ENCODE assay signal across 16 cellular contexts in the genomic region with DNA sequence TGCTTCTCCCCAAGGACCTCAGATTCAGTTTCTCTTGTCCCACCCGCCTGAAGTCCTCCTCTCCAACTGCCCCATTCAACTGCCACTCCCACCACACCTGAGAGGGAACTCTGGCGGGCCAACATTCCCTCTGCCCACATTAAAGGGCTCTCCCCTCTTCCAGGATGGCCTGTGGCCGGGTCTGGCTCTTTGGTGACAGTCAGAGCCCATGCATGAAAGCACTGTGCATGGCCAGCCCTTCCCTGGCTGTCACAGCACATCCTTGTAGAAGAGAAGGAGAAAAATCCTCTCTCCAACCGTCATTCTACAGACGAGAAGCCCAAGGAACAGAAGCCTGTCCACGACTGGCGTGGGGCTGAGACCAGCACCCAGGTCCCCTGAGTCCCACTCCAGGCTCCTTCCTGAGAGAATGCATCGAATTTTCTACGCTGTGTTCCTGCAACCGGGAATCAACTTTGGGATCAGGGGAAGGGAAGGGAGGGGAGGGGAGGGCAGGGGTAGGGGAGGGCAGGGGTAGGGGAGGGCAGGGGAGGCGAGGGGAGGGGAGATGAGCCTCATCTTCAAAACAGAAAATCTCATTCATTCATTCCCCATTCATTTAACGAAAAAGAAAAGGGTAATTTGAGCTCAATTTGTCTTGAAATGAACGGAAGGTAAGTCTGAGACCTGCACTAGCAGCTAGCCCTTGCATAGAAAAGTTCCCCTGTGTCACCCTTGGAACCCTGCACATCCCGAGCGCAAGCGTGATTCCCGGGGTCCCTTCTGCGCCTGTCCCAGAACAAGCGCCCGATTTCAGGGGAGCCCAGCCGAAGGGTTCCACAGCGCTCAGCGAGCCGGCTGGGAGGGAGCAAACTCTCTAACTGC. TPM values are rescaled to one million over a fixed set of nuclear protein-coding genes. Genes with fewer than 3 reads are reported as not detected.
A peak's percentile ranks its signal among the peaks of the same experiment; 100 is the strongest.
DNase-seq lines count a peak whose midpoint lies in the region; ATAC-seq, FAIRE-seq and TF ChIP-seq lines count a peak whose summit lies in the region.
"Had no signal": no experiment of that assay in that cellular context is flagged by ENCODE, and none has a peak within 500 bp of the region (broad histone marks: within the 10 kb centered on the region; RNA-seq: fewer than 3 reads in every experiment).

A gene (minus strand): TSS at position 68 of the 864 bp plus-strand sequence. CDS start 9,569 bp downstream, outside the sequence.

- no peak within 1 kb of the TSS; a peak in 1 of 4 replicates for H3K9ac ChIP-seq in K562 (ENCODE audit: insufficient read depth in 1 of 2, low read depth in 2 of 2, low read length in 2 of 2)
- no peak within 1 kb of the TSS for H3K9ac ChIP-seq in kidney (ENCODE audit: low read length in 2 of 2)

- H3K4me1 ChIP-seq in left ventricle myocardium inferior (peaks cover 15% of the 10 kb centered on the region), K562 (replicated peaks in 1 of 2; ENCODE audit: control insufficient read depth in 2 of 2, insufficient read depth in 2 of 2, low read length in 2 of 2) (peaks cover 0 to 3% of the 10 kb centered on the region in 2 experiments; a peak in 2 of 5 replicates), lower lobe of right lung (peaks cover 12% of the 10 kb centered on the region), upper lobe of left lung (peaks cover 4 to 11% (median 9%) of the 10 kb centered on the region in 4 donors), kidney (ENCODE audit: control insufficient read depth in 1 of 2, insufficient read depth in 1 of 2, low read depth in 1 of 2, low read length in 2 of 2) (no peaks in the 10 kb centered on the region), gastrocnemius medialis (peaks cover 0 to 4% of the 10 kb centered on the region in 2 donors)
- H3K4me1 ChIP-seq: vagina had no signal

- no peaks in the 10 kb centered on the region for H3K36me3 ChIP-seq in left ventricle myocardium inferior
- no peaks in the 10 kb centered on the region for H3K36me3 ChIP-seq in K562 (ENCODE audit: control insufficient read depth, insufficient read depth, low read length)
- no peaks in the 10 kb centered on the region for H3K36me3 ChIP-seq in lower lobe of right lung
- H3K36me3 ChIP-seq in upper lobe of left lung: no peaks in the 10 kb centered on the region
- no peaks in the 10 kb centered on the region for H3K36me3 ChIP-seq in kidney (ENCODE audit: control insufficient read depth in 1 of 2, insufficient read depth in 2 of 2, low read length in 2 of 2)
- no peaks in the 10 kb centered on the region for H3K36me3 ChIP-seq in gastrocnemius medialis
- H3K36me3 ChIP-seq: vagina had no signal

- H3K27ac ChIP-seq in left ventricle myocardium inferior (replicated peaks) (peak within 1 kb of the TSS; percentile 64), K562 (ENCODE audit: extremely low read depth, low read depth, low read length) (no peak within 1 kb of the TSS), lower lobe of right lung (no peak within 1 kb of the TSS), upper lobe of left lung (peak within 1 kb of the TSS in 1 of 4 donors; percentile 23), kidney (ENCODE audit: low read depth in 2 of 2, low read length in 2 of 2) (no peak within 1 kb of the TSS), gastrocnemius medialis (peak within 1 kb of the TSS in 1 of 4 donors; percentile 36)
- H3K27ac ChIP-seq: coronary artery, vagina had no signal

- no peak for TF ChIP-seq POLR2A in K562 (conservative IDR thresholded peaks at IDR 0.05)
- no peak for TF ChIP-seq POLR2A in upper lobe of left lung (IDR thresholded peaks at IDR 0.05)
- no peak for TF ChIP-seq POLR2A in gastrocnemius medialis (IDR thresholded peaks at IDR 0.05)

- intact Hi-C loops in left ventricle myocardium inferior (cut with micrococcal nuclease): no loop called here
- intact Hi-C loops in Right ventricle myocardium inferior (cut with DNase I): loop anchor here (2.0 to 5.0 kb wide), 2 partner anchors 104 to 1015 kb away; no protein-coding TSS in a partner anchor
- intact Hi-C loops in K562 (cut with micrococcal nuclease): loop anchor here (1.0 to 10.0 kb wide), 4 partner anchors 37 to 1119 kb away; no protein-coding TSS in a partner anchor
- intact Hi-C loops in lower lobe of right lung (cut with DNase I): loop anchor here (10.0 kb wide), 1 partner anchor 1011 kb away; a partner anchor contains a TSS
- intact Hi-C loops in kidney (cut with DNase I): loop anchor here (10.0 kb wide), 1 partner anchor 1121 kb away; no protein-coding TSS in a partner anchor
- intact Hi-C loops in gastrocnemius medialis (cut with DNase I; ENCODE audit: low total_unique reads): loop anchor here (2.0 to 10.0 kb wide), 2 partner anchors 101 to 1013 kb away; a partner anchor contains a TSS

- 30% methylated on average over 20 of the region's 24 CpGs for WGBS in K562 (ENCODE audit: insufficient coverage, low coverage, missing lambda C conversion rate)
- 43 to 55% methylated on average over 19 to 24 of the region's 24 CpGs for WGBS in upper lobe of left lung, 2 donors

- H4K20me1 ChIP-seq in K562 (replicated peaks; ENCODE audit: control insufficient read depth, insufficient read depth, low read length): no peaks in the 10 kb centered on the region

- TF ChIP-seq EP300 in K562 (IDR thresholded peaks at IDR 0.05; ENCODE audit: low read length) (no peak), upper lobe of left lung (IDR thresholded peaks at IDR 0.05) (no peak)

- FAIRE-seq in K562 (lab: Jason Lieb, UNC) (no peak), kidney (lab: Jason Lieb, UNC) (no peak)

- TF ChIP-seq CTCF in left ventricle myocardium inferior (IDR thresholded peaks at IDR 0.05; ENCODE audit: borderline replicate concordance) (no peak), K562 (IDR thresholded peaks at IDR 0.05 in 2 of 3, conservative IDR thresholded peaks at IDR 0.05 in 1 of 3; ENCODE audit: insufficient read depth in 2 of 3, low read depth in 1 of 3, low read length in 3 of 3) (no peak), lower lobe of right lung (IDR thresholded peaks at IDR 0.05) (no peak), upper lobe of left lung (IDR thresholded peaks at IDR 0.05) (no peak), kidney (IDR thresholded peaks at IDR 0.05; ENCODE audit: borderline replicate concordance, extremely low read depth, insufficient read depth) (no peak), gastrocnemius medialis (IDR thresholded peaks at IDR 0.05 in 4 of 5, conservative IDR thresholded peaks at IDR 0.05 in 1 of 5) (no peak)

- no TSS peak for BruUV-seq in K562 (replicated peaks; lab: Mats Ljungman, UMichigan)

- CTCF ChIA-PET in K562 (lab: Yijun Ruan, JAX; ENCODE audit: low intra/inter-chr PET ratio): interaction anchor here (1.3 to 1.5 kb wide), 2 partner anchors 1014 to 1302 kb away, joined by 4 to 6 read pairs; no protein-coding TSS in a partner anchor

- POLR2A ChIA-PET in K562 (lab: Yijun Ruan, JAX): no interaction called here

- no peak for TF ChIP-seq RAD21 in K562 (CRISPR knock-in tag; conservative IDR thresholded peaks at IDR 0.05 in 1 of 2, IDR thresholded peaks at IDR 0.05 in 1 of 2)

- H3K27me3 ChIP-seq in left ventricle myocardium inferior (ENCODE audit: low read depth): no peaks in the 10 kb centered on the region
- H3K27me3 ChIP-seq in K562 (ENCODE audit: control insufficient read depth in 2 of 2, insufficient read depth in 2 of 2, low read length in 2 of 2): peaks cover 17 to 52% of the 10 kb centered on the region in 2 experiments; a peak in 4 of 5 replicates
- no peaks in the 10 kb centered on the region for H3K27me3 ChIP-seq in lower lobe of right lung (ENCODE audit: low read depth)
- H3K27me3 ChIP-seq in upper lobe of left lung: no peaks in the 10 kb centered on the region
- no peaks in the 10 kb centered on the region for H3K27me3 ChIP-seq in gastrocnemius medialis
- H3K27me3 ChIP-seq: vagina had no signal

- H3K9me1 ChIP-seq in K562 (ENCODE audit: control insufficient read depth, insufficient read depth, low read length): no peaks in the 10 kb centered on the region

- in situ Hi-C loops in K562 (cut with MboI): no loop called here
- in situ Hi-C loops in gastrocnemius medialis (cut with MboI; ENCODE audit: low sequenced_read_pairs in 4 of 4): loop anchor here in 3 of 4 donors (10.0 to 25.0 kb wide), 3 partner anchors 694 to 1021 kb away; a partner anchor contains a TSS

- ATAC-seq in Right ventricle myocardium inferior: no peak
- ATAC-seq in K562: peak; percentile 26
- ATAC-seq in lower lobe of right lung: peak; percentile 5 to 54
- ATAC-seq in upper lobe of left lung (ENCODE audit: low FRiP score in 2 of 2): peak; percentile 3 to 26
- no peak for ATAC-seq in HG03025 (IDR thresholded peaks at IDR 0.05; ENCODE audit: low FRiP score, unreplicated experiment)
- ATAC-seq in gastrocnemius medialis: no peak
- ATAC-seq: activated CD4-positive, CD25-positive, alpha-beta regulatory T cell treated with anti-CD3 and anti-CD28 coated beads, Interleukin-2, amount 50 U/mL, for 24 hours had no signal

- no peak for DNase-seq in left ventricle myocardium inferior
- no peak for DNase-seq in Right ventricle myocardium inferior (ENCODE audit: missing footprints)
- no peak for DNase-seq in K562 (ENCODE audit: extremely low read depth in 1 of 4, low spot score in 3 of 4)
- DNase-seq in lower lobe of right lung: no peak
- peak in 1 of 2 donors; percentile 30 for DNase-seq in upper lobe of left lung
- DNase-seq in kidney: no peak
- DNase-seq in gastrocnemius medialis: no peak
- DNase-seq: NCI-H2081 treated with DMSO at 0.1 percent for 48 hours had no signal

- H3K9me3 ChIP-seq in left ventricle myocardium inferior (replicated peaks) (no peaks in the 10 kb centered on the region), K562 (replicated peaks; ENCODE audit: control insufficient read depth, insufficient read depth, low read depth, low read length) (no peaks in the 10 kb centered on the region), lower lobe of right lung (no peaks in the 10 kb centered on the region), upper lobe of left lung (no peaks in the 10 kb centered on the region), kidney (ENCODE audit: control insufficient read depth in 1 of 2, low read length in 2 of 2) (no peaks in the 10 kb centered on the region), gastrocnemius medialis (no peaks in the 10 kb centered on the region)
- H3K9me3 ChIP-seq: vagina had no signal

- H3K79me2 ChIP-seq in K562 (ENCODE audit: control insufficient read depth, insufficient read depth, low read length): no peaks in the 10 kb centered on the region

- H2AFZ ChIP-seq in K562 (ENCODE audit: low read depth, low read length): peak within 1 kb of the TSS; percentile 75; the same call in 1 of the 2 replicates

- peak within 1 kb of the TSS; percentile 38 for H3K4me3 ChIP-seq in left ventricle myocardium inferior
- H3K4me3 ChIP-seq in K562: no peak within 1 kb of the TSS
- H3K4me3 ChIP-seq in lower lobe of right lung: peak within 1 kb of the TSS; percentile 27
- H3K4me3 ChIP-seq in upper lobe of left lung: peak within 1 kb of the TSS in 2 of 4 donors; percentile 25 to 29
- no peak within 1 kb of the TSS for H3K4me3 ChIP-seq in kidney (ENCODE audit: low read length in 2 of 2)
- H3K4me3 ChIP-seq in gastrocnemius medialis: peak within 1 kb of the TSS in 2 of 4 donors; percentile 34 to 49
- H3K4me3 ChIP-seq: coronary artery, vagina had no signal

- no peak within 1 kb of the TSS; the same call in 1 of the 2 replicates for H3K4me2 ChIP-seq in K562 (ENCODE audit: insufficient read depth, low read length)

RNA-seq across cellular contexts. Expression of the gene that starts here (rescaled TPM):
- total RNA-seq in left ventricle myocardium inferior (not detected), Right ventricle myocardium inferior (0.14 TPM), K562 (2014; rRNA removed) (not detected in 2 replicates), K562 (2014; rRNA removed; fragmentation: Illumina TruSeq; extraction: Trizol) (not detected in 2 replicates), K562 (2015; rRNA removed; fragmentation: Illumina TruSeq; extraction: Trizol) (not detected in 2 replicates), K562 (2021) (not detected in 2 replicates), lower lobe of right lung (not detected), upper lobe of left lung (under 1 TPM in 1 of 6 donors, not detected in 5; 0.79 TPM), kidney (not detected), gastrocnemius medialis (under 1 TPM in 3 of 4 donors, not detected in 1; 0.15 to 0.40 (median 0.16) TPM)
- total RNA-seq in K562 (2011; cell fraction: chromatin; rRNA removed; ENCODE audit: low replicate concordance): not detected in 2 replicates
- not detected in 2 replicates for total RNA-seq in K562 (2011; cell fraction: nucleolus; rRNA removed)
- not detected in 2 replicates for total RNA-seq in K562 (2011; cell fraction: nucleoplasm; rRNA removed)
- polyA plus RNA-seq in K562 (2011; rRNA removed) (not detected in 2 replicates), K562 (2014; fragmentation: Illumina TruSeq; extraction: Trizol) (not detected in 2 replicates), K562 (2014; fragmentation: Nextera tagmentation; extraction: Ambion mirVana) (not detected), K562 (2014; rRNA removed) (not detected in 2 replicates), kidney (ENCODE audit: insufficient read depth, low read depth, low replicate concordance) (not detected)
- polyA plus RNA-seq in K562 (2011; cell fraction: cytosol; rRNA removed): not detected in 2 replicates
- polyA plus RNA-seq in K562 (2011; cell fraction: nucleus; rRNA removed): not detected in 2 replicates
- not detected in 2 replicates for polyA plus RNA-seq in K562 (2012)
- polyA minus RNA-seq in K562 (2011; rRNA and poly(A)+ RNA removed): not detected in 2 replicates
- polyA minus RNA-seq in K562 (2011; cell fraction: cytosol; rRNA and poly(A)+ RNA removed): not detected in 2 replicates
- polyA minus RNA-seq in K562 (2011; cell fraction: nucleus; rRNA and poly(A)+ RNA removed): not detected in 2 replicates
- total RNA-seq: activated CD8-positive, alpha-beta memory T cell treated with anti-CD3 and anti-CD28 coated beads, Interleukin-2, amount 10 ng/mL, durations not matched to agents 7 days and 5 days; CD8-positive, alpha-beta memory T cell; Daoy; vagina had no signal
- polyA plus RNA-seq: CD8-positive, alpha-beta memory T cell; neural cell had no signal

Comparison
In these comparisons a context has a peak if more than half of its experiments do, and no peak if none do; other contexts are left out.
1. Peak in ATAC-seq in K562; RNA of the gene not detected or under 1 TPM.
2. Peak in ATAC-seq and H3K4me3 ChIP-seq in lower lobe of right lung; RNA of the gene not detected or under 1 TPM.
3. Peak in ATAC-seq in upper lobe of left lung; RNA of the gene not detected or under 1 TPM.